In the genomic region with DNA sequence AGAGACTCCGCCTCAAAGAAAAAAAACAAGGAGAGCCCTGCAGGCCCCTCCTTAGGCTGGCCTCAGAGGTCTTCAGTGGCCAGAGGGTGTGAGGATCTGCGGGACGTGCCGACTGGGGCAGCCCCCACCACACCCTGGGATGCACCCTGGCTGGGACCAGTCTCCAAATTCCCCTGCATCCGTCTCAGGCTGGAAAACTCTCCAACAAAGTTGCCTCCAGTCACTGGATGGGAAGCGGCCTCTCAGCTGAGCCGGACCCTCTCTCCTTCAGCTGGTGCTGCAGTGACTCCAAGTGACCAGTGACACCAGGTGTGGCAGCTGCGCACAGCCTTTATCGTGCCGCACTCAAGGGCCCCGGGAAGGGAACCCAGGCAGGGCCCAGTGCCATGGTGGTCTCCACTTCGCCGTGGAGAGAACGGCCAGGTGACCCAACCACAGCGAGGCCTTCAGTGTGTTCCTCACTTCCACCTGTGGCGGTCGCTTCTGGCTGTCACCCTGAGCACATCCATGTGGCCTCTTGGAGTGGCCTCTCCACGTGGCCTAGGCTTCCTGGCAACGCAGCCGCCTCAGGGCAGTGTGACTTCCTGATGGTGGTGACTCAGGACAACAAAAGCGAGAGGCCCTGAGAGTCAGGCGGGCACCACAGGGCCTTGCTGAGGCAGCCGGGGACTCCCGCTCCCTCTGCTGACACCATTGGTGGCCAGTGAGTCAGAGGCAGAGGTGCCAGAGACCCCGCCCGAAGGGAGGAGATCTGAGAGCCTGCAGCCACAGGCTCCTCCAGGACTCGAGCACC, we compare ENCODE assay signal across 8 cellular contexts. TPM values are rescaled to one million over a fixed set of nuclear protein-coding genes. Genes with fewer than 3 reads are reported as not detected.
A peak's percentile ranks its signal among the peaks of the same experiment; 100 is the strongest.
DNase-seq lines count a peak whose midpoint lies in the region; ATAC-seq and TF ChIP-seq lines count a peak whose summit lies in the region.

No MANE protein-coding gene starts in this region.

- no peak for TF ChIP-seq CTCF in CD4-positive, alpha-beta T cell (IDR thresholded peaks at IDR 0.05)
- no peak for TF ChIP-seq CTCF in astrocyte of the cerebellum (IDR thresholded peaks at IDR 0.05; ENCODE audit: low read depth, low read length, missing control alignments)

- no peak overlapping the region for H3K4me3 Mint-ChIP-seq in CD4-positive, alpha-beta T cell

- peaks cover 15% of the 10 kb centered on the region for H3K4me1 ChIP-seq in NT2/D1 (ENCODE audit: insufficient read depth, insufficient read length)

- no peak overlapping the region for H3K4me3 ChIP-seq in NT2/D1 (ENCODE audit: insufficient read length, low read depth)
- H3K4me3 ChIP-seq in astrocyte of the cerebellum (ENCODE audit: low read depth, low read length), result no peak overlapping the region

- POLR2A ChIA-PET in CD4-positive, alpha-beta T cell (lab: Charles Lee), result no interaction called here

- H3K9ac ChIP-seq in NT2/D1 (ENCODE audit: insufficient read length, low read depth), result peak overlapping the region; percentile 59

- in situ Hi-C loops in astrocyte of the cerebellum (cut with HindIII; ENCODE audit: low sequenced_read_pairs), result no loop called here

- peak; percentile 17 for ATAC-seq in CD4-positive, alpha-beta T cell (ENCODE audit: poor library complexity)
- no peak for ATAC-seq in HG02885 (IDR thresholded peaks at IDR 0.05; ENCODE audit: poor library complexity, unreplicated experiment)
- no peak for ATAC-seq in HG03565 (IDR thresholded peaks at IDR 0.05; ENCODE audit: unreplicated experiment)

- CTCF ChIA-PET in CD4-positive, alpha-beta T cell (lab: Charles Lee), result interaction anchor here (1.0 kb wide), 1 partner anchor 9 kb away, joined by 3 read pairs; no protein-coding TSS in a partner anchor

- no peak overlapping the region for H3K27ac Mint-ChIP-seq in CD4-positive, alpha-beta T cell

- H3K4me1 Mint-ChIP-seq in CD4-positive, alpha-beta T cell (ENCODE audit: low read depth), result no peaks in the 10 kb centered on the region

- H3K9me3 ChIP-seq in CD4-positive, alpha-beta T cell (ENCODE audit: control insufficient read depth, low read length), result no peaks in the 10 kb centered on the region
- no peaks in the 10 kb centered on the region for H3K9me3 ChIP-seq in NT2/D1 (ENCODE audit: insufficient read depth, low read length)

- no peaks in the 10 kb centered on the region for H3K27me3 ChIP-seq in CD4-positive, alpha-beta T cell (ENCODE audit: control insufficient read depth, insufficient read depth, low read length)
- no peaks in the 10 kb centered on the region for H3K27me3 ChIP-seq in NT2/D1 (ENCODE audit: insufficient read depth, insufficient read length)

- peaks cover 6% of the 10 kb centered on the region for H3K36me3 Mint-ChIP-seq in CD4-positive, alpha-beta T cell (ENCODE audit: low read depth)

- intact Hi-C loops in CD4-positive, alpha-beta T cell (cut with DNase I, micrococcal nuclease), result no loop called here

- no peaks in the 10 kb centered on the region for H3K27me3 Mint-ChIP-seq in CD4-positive, alpha-beta T cell

- no peak overlapping the region for H3K27ac ChIP-seq in CD4-positive, alpha-beta T cell (ENCODE audit: low read depth, low read length)

- DNase-seq in CD4-positive, alpha-beta T cell, result peak in 1 of 10 experiments; percentile 10
- DNase-seq in NT2/D1 (ENCODE audit: low read depth, low spot score), result no peak
- DNase-seq in astrocyte of the cerebellum (ENCODE audit: low read depth), result peak; percentile 33
- peak; percentile 22 for DNase-seq in mucosa of gallbladder (ENCODE audit: low spot score)
- no peak for DNase-seq in C1 segment of cervical spinal cord (lab: John Stamatoyannopoulos, UW)
- DNase-seq in GM19238 (ENCODE audit: insufficient read length, low spot score), result no peak

- no peaks in the 10 kb centered on the region for H3K9me3 Mint-ChIP-seq in CD4-positive, alpha-beta T cell

- H3K36me3 ChIP-seq in NT2/D1 (ENCODE audit: insufficient read depth, insufficient read length, low read length), result peaks cover 46% of the 10 kb centered on the region

RNA-seq across cellular contexts. Expression of a gene that starts 19.3 kb away (rescaled TPM):
- 10 to 100 TPM; 16.8 to 18.2 TPM for total RNA-seq in CD4-positive, alpha-beta T cell
- total RNA-seq in mucosa of gallbladder, result 24.4 TPM

RNA-seq across cellular contexts. Expression of a gene that starts 34.6 kb away (rescaled TPM):
- total RNA-seq in CD4-positive, alpha-beta T cell, result 10 to 100 TPM; 16.4 to 19.6 TPM
- total RNA-seq in mucosa of gallbladder, result 35.0 TPM

Comparison
In these comparisons a context has a peak if more than half of its experiments do, and no peak if none do; other contexts are left out.
1. DNase-seq: peak in astrocyte of the cerebellum (single experiment) and mucosa of gallbladder (single experiment); none in NT2/D1 (single experiment), C1 segment of cervical spinal cord (0 of 14) and GM19238 (single experiment).